12 cellular contexts compared by ENCODE assay signal in genomic region chr12:108172033-108172432, GRCh38. TPM values are rescaled to one million over a fixed set of nuclear protein-coding genes. Genes with fewer than 3 reads are reported as not detected.
"Had no signal": no experiment of that assay in that cellular context is flagged by ENCODE, and none has a peak within 500 bp of the region (broad histone marks: within the 10 kb centered on the region; RNA-seq: fewer than 3 reads in every experiment).

No MANE protein-coding gene starts in this region.

- H3K4me3 ChIP-seq: GM23248 had no signal

- H3K9ac ChIP-seq: GM23248, KMS-11 had no signal

- FAIRE-seq: H54 had no signal

- H3K27ac ChIP-seq: GM23248, HL-60, KMS-11 had no signal

- H3K4me2 ChIP-seq: KMS-11 had no signal

- H2AFZ ChIP-seq: GM23248 had no signal

- DNase-seq: GM23248, GOT3, H9, HCEC 1CT, HFFc6, IMR-90, Karpas-422, KBM-7 had no signal

RNA-seq across cellular contexts. Expression of gene WSCD2, which starts 42.9 kb away (rescaled TPM):
- total RNA-seq: GM23248, HFFc6, HT1080, IMR-90 had no signal
- polyA plus RNA-seq: GM23248, IMR-90 had no signal
